ENCODE assay signal across 2 cellular contexts in the genomic region with DNA sequence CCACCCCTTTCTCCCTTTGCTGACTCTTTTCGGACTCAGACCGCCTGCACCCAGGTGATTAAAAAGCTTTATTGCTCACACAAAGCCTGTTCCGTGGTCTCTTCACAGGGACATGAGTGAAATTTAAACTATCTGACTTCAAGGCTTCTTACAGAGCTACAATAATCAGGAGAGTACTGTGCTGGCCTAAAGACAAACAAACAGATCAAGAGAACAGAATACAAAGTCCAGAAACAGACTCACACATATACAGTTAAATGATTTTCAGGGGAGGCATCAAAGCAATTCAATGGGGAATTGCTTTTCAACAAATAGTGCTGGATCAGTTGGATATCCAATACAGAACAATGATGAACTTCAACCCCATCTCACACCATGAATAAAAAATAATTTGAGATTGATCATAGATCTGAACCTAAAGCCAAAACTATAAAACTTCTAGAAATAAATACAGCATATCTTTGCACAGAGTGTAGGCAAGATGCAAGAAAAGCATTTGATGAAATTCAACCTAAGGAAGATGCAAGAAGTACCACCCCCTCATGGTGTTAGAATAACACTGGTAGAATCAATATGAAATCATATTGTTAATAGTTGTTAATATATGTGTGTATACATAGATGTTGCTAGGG.
A peak's percentile ranks its signal among the peaks of the same experiment; 100 is the strongest.
TF ChIP-seq lines count a peak whose summit lies in the region.

No MANE protein-coding gene starts in this region.

TF ChIP-seq in GM23338, 12 proteins besides CTCF, POLR2A, EP300 and RAD21 (continued from another document):
- TF ChIP-seq, protein P1, sequence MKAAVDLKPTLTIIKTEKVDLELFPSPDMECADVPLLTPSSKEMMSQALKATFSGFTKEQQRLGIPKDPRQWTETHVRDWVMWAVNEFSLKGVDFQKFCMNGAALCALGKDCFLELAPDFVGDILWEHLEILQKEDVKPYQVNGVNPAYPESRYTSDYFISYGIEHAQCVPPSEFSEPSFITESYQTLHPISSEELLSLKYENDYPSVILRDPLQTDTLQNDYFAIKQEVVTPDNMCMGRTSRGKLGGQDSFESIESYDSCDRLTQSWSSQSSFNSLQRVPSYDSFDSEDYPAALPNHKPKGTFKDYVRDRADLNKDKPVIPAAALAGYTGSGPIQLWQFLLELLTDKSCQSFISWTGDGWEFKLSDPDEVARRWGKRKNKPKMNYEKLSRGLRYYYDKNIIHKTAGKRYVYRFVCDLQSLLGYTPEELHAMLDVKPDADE (IDR thresholded peaks at IDR 0.05) = no peak
- TF ChIP-seq STAT1 (IDR thresholded peaks at IDR 0.05; ENCODE audit: unreplicated experiment) = no peak

TF ChIP-seq in HepG2, 621 proteins besides CTCF, POLR2A, EP300 and RAD21 (continued from another document and continues in another):
- TF ChIP-seq, protein P2, sequence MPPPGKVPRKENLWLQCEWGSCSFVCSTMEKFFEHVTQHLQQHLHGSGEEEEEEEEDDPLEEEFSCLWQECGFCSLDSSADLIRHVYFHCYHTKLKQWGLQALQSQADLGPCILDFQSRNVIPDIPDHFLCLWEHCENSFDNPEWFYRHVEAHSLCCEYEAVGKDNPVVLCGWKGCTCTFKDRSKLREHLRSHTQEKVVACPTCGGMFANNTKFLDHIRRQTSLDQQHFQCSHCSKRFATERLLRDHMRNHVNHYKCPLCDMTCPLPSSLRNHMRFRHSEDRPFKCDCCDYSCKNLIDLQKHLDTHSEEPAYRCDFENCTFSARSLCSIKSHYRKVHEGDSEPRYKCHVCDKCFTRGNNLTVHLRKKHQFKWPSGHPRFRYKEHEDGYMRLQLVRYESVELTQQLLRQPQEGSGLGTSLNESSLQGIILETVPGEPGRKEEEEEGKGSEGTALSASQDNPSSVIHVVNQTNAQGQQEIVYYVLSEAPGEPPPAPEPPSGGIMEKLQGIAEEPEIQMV (CRISPR knock-in tag; IDR thresholded peaks at IDR 0.05; ENCODE audit: low read depth) = no peak
- no peak for TF ChIP-seq SMAD1 (CRISPR knock-in tag; IDR thresholded peaks at IDR 0.05; ENCODE audit: borderline replicate concordance, low read depth)
- TF ChIP-seq ZNF772 (CRISPR knock-in tag; IDR thresholded peaks at IDR 0.05) = peak; percentile 24; the same call in 1 of the 2 replicates
- TF ChIP-seq MIER3 (CRISPR knock-in tag; IDR thresholded peaks at IDR 0.05; ENCODE audit: borderline replicate concordance) = peak; percentile 63; the same call in 1 of the 2 replicates
- no peak for TF ChIP-seq ATF2 (CRISPR knock-in tag; IDR thresholded peaks at IDR 0.05)
- TF ChIP-seq BCL6 (CRISPR knock-in tag; IDR thresholded peaks at IDR 0.05) = peak; percentile 34; the same call in 1 of the 2 replicates
- no peak for TF ChIP-seq ZFP36L1 (CRISPR knock-in tag; IDR thresholded peaks at IDR 0.05)
- TF ChIP-seq, protein P3, sequence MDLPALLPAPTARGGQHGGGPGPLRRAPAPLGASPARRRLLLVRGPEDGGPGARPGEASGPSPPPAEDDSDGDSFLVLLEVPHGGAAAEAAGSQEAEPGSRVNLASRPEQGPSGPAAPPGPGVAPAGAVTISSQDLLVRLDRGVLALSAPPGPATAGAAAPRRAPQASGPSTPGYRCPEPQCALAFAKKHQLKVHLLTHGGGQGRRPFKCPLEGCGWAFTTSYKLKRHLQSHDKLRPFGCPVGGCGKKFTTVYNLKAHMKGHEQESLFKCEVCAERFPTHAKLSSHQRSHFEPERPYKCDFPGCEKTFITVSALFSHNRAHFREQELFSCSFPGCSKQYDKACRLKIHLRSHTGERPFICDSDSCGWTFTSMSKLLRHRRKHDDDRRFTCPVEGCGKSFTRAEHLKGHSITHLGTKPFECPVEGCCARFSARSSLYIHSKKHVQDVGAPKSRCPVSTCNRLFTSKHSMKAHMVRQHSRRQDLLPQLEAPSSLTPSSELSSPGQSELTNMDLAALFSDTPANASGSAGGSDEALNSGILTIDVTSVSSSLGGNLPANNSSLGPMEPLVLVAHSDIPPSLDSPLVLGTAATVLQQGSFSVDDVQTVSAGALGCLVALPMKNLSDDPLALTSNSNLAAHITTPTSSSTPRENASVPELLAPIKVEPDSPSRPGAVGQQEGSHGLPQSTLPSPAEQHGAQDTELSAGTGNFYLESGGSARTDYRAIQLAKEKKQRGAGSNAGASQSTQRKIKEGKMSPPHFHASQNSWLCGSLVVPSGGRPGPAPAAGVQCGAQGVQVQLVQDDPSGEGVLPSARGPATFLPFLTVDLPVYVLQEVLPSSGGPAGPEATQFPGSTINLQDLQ (CRISPR knock-in tag; IDR thresholded peaks at IDR 0.05) = no peak
- TF ChIP-seq, protein P4, sequence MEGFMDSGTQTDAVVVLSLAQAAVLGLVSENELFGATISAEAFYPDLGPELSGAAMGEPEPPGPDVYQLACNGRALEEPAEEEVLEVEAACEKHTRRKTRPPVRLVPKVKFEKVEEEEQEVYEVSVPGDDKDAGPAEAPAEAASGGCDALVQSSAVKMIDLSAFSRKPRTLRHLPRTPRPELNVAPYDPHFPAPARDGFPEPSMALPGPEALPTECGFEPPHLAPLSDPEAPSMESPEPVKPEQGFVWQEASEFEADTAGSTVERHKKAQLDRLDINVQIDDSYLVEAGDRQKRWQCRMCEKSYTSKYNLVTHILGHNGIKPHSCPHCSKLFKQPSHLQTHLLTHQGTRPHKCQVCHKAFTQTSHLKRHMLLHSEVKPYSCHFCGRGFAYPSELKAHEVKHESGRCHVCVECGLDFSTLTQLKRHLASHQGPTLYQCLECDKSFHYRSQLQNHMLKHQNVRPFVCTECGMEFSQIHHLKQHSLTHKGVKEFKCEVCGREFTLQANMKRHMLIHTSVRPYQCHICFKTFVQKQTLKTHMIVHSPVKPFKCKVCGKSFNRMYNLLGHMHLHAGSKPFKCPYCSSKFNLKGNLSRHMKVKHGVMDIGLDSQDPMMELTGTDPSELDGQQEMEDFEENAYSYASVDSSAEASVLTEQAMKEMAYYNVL (CRISPR knock-in tag; IDR thresholded peaks at IDR 0.05; ENCODE audit: borderline replicate concordance) = no peak
- TF ChIP-seq ZNF274 (CRISPR knock-in tag; IDR thresholded peaks at IDR 0.05) = no peak
- no peak for TF ChIP-seq GMEB2 (CRISPR knock-in tag; IDR thresholded peaks at IDR 0.05; ENCODE audit: low read depth)
- no peak for TF ChIP-seq ZSCAN30 (CRISPR knock-in tag; IDR thresholded peaks at IDR 0.05)
- TF ChIP-seq POGZ (CRISPR knock-in tag; IDR thresholded peaks at IDR 0.05) = peak; percentile 48; the same call in 1 of the 2 replicates
- TF ChIP-seq, protein P5, sequence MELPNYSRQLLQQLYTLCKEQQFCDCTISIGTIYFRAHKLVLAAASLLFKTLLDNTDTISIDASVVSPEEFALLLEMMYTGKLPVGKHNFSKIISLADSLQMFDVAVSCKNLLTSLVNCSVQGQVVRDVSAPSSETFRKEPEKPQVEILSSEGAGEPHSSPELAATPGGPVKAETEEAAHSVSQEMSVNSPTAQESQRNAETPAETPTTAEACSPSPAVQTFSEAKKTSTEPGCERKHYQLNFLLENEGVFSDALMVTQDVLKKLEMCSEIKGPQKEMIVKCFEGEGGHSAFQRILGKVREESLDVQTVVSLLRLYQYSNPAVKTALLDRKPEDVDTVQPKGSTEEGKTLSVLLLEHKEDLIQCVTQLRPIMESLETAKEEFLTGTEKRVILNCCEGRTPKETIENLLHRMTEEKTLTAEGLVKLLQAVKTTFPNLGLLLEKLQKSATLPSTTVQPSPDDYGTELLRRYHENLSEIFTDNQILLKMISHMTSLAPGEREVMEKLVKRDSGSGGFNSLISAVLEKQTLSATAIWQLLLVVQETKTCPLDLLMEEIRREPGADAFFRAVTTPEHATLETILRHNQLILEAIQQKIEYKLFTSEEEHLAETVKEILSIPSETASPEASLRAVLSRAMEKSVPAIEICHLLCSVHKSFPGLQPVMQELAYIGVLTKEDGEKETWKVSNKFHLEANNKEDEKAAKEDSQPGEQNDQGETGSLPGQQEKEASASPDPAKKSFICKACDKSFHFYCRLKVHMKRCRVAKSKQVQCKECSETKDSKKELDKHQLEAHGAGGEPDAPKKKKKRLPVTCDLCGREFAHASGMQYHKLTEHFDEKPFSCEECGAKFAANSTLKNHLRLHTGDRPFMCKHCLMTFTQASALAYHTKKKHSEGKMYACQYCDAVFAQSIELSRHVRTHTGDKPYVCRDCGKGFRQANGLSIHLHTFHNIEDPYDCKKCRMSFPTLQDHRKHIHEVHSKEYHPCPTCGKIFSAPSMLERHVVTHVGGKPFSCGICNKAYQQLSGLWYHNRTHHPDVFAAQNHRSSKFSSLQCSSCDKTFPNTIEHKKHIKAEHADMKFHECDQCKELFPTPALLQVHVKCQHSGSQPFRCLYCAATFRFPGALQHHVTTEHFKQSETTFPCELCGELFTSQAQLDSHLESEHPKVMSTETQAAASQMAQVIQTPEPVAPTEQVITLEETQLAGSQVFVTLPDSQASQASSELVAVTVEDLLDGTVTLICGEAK (IDR thresholded peaks at IDR 0.05) = peak; percentile 50
- TF ChIP-seq, protein P5 (CRISPR knock-in tag; IDR thresholded peaks at IDR 0.05) = peak; percentile 88
- no peak for TF ChIP-seq AGO1 (IDR thresholded peaks at IDR 0.05; ENCODE audit: low read depth, low read length, poor library complexity, severe bottlenecking)
- TF ChIP-seq ZNF503 (CRISPR knock-in tag; IDR thresholded peaks at IDR 0.05) = no peak
- TF ChIP-seq HNF4A (CRISPR knock-in tag; IDR thresholded peaks at IDR 0.05) = peak; percentile 87
- TF ChIP-seq ZNF7 (CRISPR knock-in tag; IDR thresholded peaks at IDR 0.05) = no peak
- TF ChIP-seq NKX3-1 (CRISPR knock-in tag; IDR thresholded peaks at IDR 0.05) = no peak
- no peak for TF ChIP-seq ZNF530 (CRISPR knock-in tag; IDR thresholded peaks at IDR 0.05; ENCODE audit: low read depth)
- no peak for TF ChIP-seq NRL (CRISPR knock-in tag; IDR thresholded peaks at IDR 0.05; ENCODE audit: borderline replicate concordance)
- peak; percentile 87; the same call in 1 of the 2 replicates for TF ChIP-seq CHD4 (IDR thresholded peaks at IDR 0.05; ENCODE audit: borderline replicate concordance, low read length)
- no peak for TF ChIP-seq RARA (CRISPR knock-in tag; IDR thresholded peaks at IDR 0.05)
- TF ChIP-seq FOXA3 (CRISPR knock-in tag; IDR thresholded peaks at IDR 0.05) = peak; percentile 64
- TF ChIP-seq NCOR1 (IDR thresholded peaks at IDR 0.05; ENCODE audit: borderline replicate concordance, low read length) = peak; percentile 84; the same call in 1 of the 2 replicates
